ENCODE assay signal across 18 cellular contexts in genomic region chr5:126452477-126452876, GRCh38. TPM values are rescaled to one million over a fixed set of nuclear protein-coding genes. Genes with fewer than 3 reads are reported as not detected.
DNase-seq lines count a peak whose midpoint lies in the region; ATAC-seq and TF ChIP-seq lines count a peak whose summit lies in the region.
"Had no signal": no experiment of that assay in that cellular context is flagged by ENCODE, and none has a peak within 500 bp of the region (broad histone marks: within the 10 kb centered on the region; RNA-seq: fewer than 3 reads in every experiment).

No MANE protein-coding gene starts in this region.

- H3K36me3 ChIP-seq in breast epithelium: no peaks in the 10 kb centered on the region

- no peaks in the 10 kb centered on the region for H3K27me3 ChIP-seq in breast epithelium
- H3K27me3 ChIP-seq: heart right ventricle had no signal

- no peak for ATAC-seq in HG03442 (IDR thresholded peaks at IDR 0.05; ENCODE audit: unreplicated experiment)
- no peak for ATAC-seq in stimulated activated naive CD8-positive, alpha-beta T cell treated with anti-CD3 and anti-CD28 coated beads, Interleukin-15, Interleukin-2, amounts not matched to agents 100 U/mL and 50 U/mL, for 24 hours
- ATAC-seq: heart right ventricle, right cardiac atrium, Right ventricle myocardium inferior had no signal

- no peak overlapping the region for H3K4me3 ChIP-seq in breast epithelium
- H3K4me3 ChIP-seq: heart right ventricle, lung had no signal

- CTCF ChIA-PET in MCF 10A (lab: Yijun Ruan, JAX): interaction anchor here (0.6 kb wide), 1 partner anchor 48 kb away, joined by 3 read pairs; no protein-coding TSS in a partner anchor

- H3K9me3 Mint-ChIP-seq in MCF 10A (ENCODE audit: unreplicated experiment): no peaks in the 10 kb centered on the region
- peaks cover 4% of the 10 kb centered on the region for H3K9me3 Mint-ChIP-seq in activated naive CD8-positive, alpha-beta T cell treated with anti-CD3 and anti-CD28 coated beads for 36 hours

- peaks cover 18% of the 10 kb centered on the region for H3K36me3 Mint-ChIP-seq in MCF 10A (ENCODE audit: insufficient read depth, unreplicated experiment)
- H3K36me3 Mint-ChIP-seq in activated naive CD8-positive, alpha-beta T cell treated with anti-CD3 and anti-CD28 coated beads for 36 hours: peaks cover 16% of the 10 kb centered on the region

- POLR2A ChIA-PET in MCF 10A (lab: Yijun Ruan, JAX): interaction anchor here (0.7 to 1.6 kb wide), 3 partner anchors 18 to 144 kb away, joined by 3 to 6 read pairs (median 3); no protein-coding TSS in a partner anchor

- TF ChIP-seq CTCF in breast epithelium (IDR thresholded peaks at IDR 0.05): no peak
- no peak for TF ChIP-seq CTCF in MCF 10A (IDR thresholded peaks at IDR 0.05; ENCODE audit: unreplicated experiment)
- TF ChIP-seq CTCF in GM10266 (IDR thresholded peaks at IDR 0.05; ENCODE audit: control insufficient read depth, insufficient read depth, low read depth, missing control alignments): no peak

- no peaks in the 10 kb centered on the region for H3K9me3 ChIP-seq in breast epithelium
- H3K9me3 ChIP-seq: heart right ventricle had no signal

- peak overlapping the region; percentile 65 to 66 for H3K27ac ChIP-seq in breast epithelium
- H3K27ac ChIP-seq: heart right ventricle had no signal

- H3K4me3 Mint-ChIP-seq in MCF 10A (ENCODE audit: unreplicated experiment): no peak overlapping the region
- no peak overlapping the region for H3K4me3 Mint-ChIP-seq in activated naive CD8-positive, alpha-beta T cell treated with anti-CD3 and anti-CD28 coated beads for 36 hours

- DNase-seq in breast epithelium (ENCODE audit: low spot score in 2 of 2): no peak
- DNase-seq in MCF 10A (ENCODE audit: unreplicated experiment): no peak
- no peak for DNase-seq in activated naive CD8-positive, alpha-beta T cell treated with anti-CD3 and anti-CD28 coated beads for 36 hours
- peak; percentile 9 for DNase-seq in hepatic stellate cell (ENCODE audit: low spot score)
- DNase-seq in HPDE6-E6E7 (ENCODE audit: extremely low spot score): no peak
- no peak for DNase-seq in stimulated activated naive CD8-positive, alpha-beta T cell treated with anti-CD3 and anti-CD28 coated beads, Interleukin-15, Interleukin-2, amounts not matched to agents 100 U/mL and 50 U/mL, for 24 hours
- no peak for DNase-seq in GM10266 (ENCODE audit: extremely low spot score)
- DNase-seq: activated CD4-positive, CD25-positive, alpha-beta regulatory T cell treated with anti-CD3 and anti-CD28 coated beads, Interleukin-2, amount 50 U/mL, for 72 hours; activated CD8-positive, alpha-beta memory T cell treated with anti-CD3 and anti-CD28 coated beads, Interleukin-2, amount 50 U/mL, for 4 hours; activated gamma-delta T cell treated with Interleukin-2 at 50 U/mL for 16 hours; heart right ventricle; KG1; NCI-H187 treated with DMSO at 0.1 percent for 48 hours; NCI-H774; right cardiac atrium had no signal

- peaks cover 0 to 9% of the 10 kb centered on the region in 2 donors for H3K4me1 ChIP-seq in breast epithelium

- BruUV-seq in MCF 10A (replicated peaks; lab: Mats Ljungman, UMichigan): no TSS peak

- no peak for TF ChIP-seq POLR2A in breast epithelium (IDR thresholded peaks at IDR 0.05)

- H3K27me3 Mint-ChIP-seq in MCF 10A (ENCODE audit: insufficient read depth, unreplicated experiment): no peaks in the 10 kb centered on the region
- H3K27me3 Mint-ChIP-seq in activated naive CD8-positive, alpha-beta T cell treated with anti-CD3 and anti-CD28 coated beads for 36 hours: no peaks in the 10 kb centered on the region

- peaks cover 49% of the 10 kb centered on the region for H3K4me1 Mint-ChIP-seq in MCF 10A (ENCODE audit: insufficient read depth, unreplicated experiment)
- peaks cover 48% of the 10 kb centered on the region for H3K4me1 Mint-ChIP-seq in activated naive CD8-positive, alpha-beta T cell treated with anti-CD3 and anti-CD28 coated beads for 36 hours

- intact Hi-C loops in breast epithelium (cut with DNase I; ENCODE audit: low total_unique reads): no loop called here
- intact Hi-C loops in MCF 10A (cut with micrococcal nuclease): no loop called here

- no peak overlapping the region for H3K27ac Mint-ChIP-seq in MCF 10A (ENCODE audit: low read depth, unreplicated experiment)
- H3K27ac Mint-ChIP-seq in activated naive CD8-positive, alpha-beta T cell treated with anti-CD3 and anti-CD28 coated beads for 36 hours: peak overlapping the region; percentile 38

RNA-seq across cellular contexts. Expression of gene GRAMD2B, which starts 29.3 kb away (rescaled TPM):
- total RNA-seq in breast epithelium: 100 to 1,000 TPM in 2 of 3 donors, 10 to 100 TPM in 1; 38.1 to 206 (median 103) TPM
- 7.1 and 11.1 TPM in 2 replicates for total RNA-seq in MCF 10A (2022)
- total RNA-seq in activated naive CD8-positive, alpha-beta T cell treated with anti-CD3 and anti-CD28 coated beads for 36 hours: 1 to 10 TPM; 7.4 to 7.7 TPM
